Comparison of ENCODE assay signal across 18 cellular contexts in genomic region chr11:33608386-33608785, GRCh38.
A peak's percentile ranks its signal among the peaks of the same experiment; 100 is the strongest.
DNase-seq lines count a peak whose midpoint lies in the region; ATAC-seq and TF ChIP-seq lines count a peak whose summit lies in the region.
"Had no signal": no experiment of that assay in that cellular context is flagged by ENCODE, and none has a peak within 500 bp of the region (broad histone marks: within the 10 kb centered on the region; RNA-seq: fewer than 3 reads in every experiment).

No MANE protein-coding gene starts in this region.

- no peaks in the 10 kb centered on the region for H3K27me3 ChIP-seq in GM23338 (ENCODE audit: insufficient read depth)

- no peaks in the 10 kb centered on the region for H4K20me1 ChIP-seq in GM23338 (replicated peaks; ENCODE audit: insufficient read depth)

- no peaks in the 10 kb centered on the region for H3K9me3 Mint-ChIP-seq in GM23338
- H3K9me3 Mint-ChIP-seq: CD4-positive, alpha-beta T cell had no signal

- H3K27ac ChIP-seq in angular gyrus (ENCODE audit: low read depth, low read length) (peak overlapping the region; percentile 73), GM23338 (ENCODE audit: low read depth) (no peak overlapping the region)
- H3K27ac ChIP-seq: 22Rv1, A549, C4-2B, GM23248, HL-60 had no signal

- no peaks in the 10 kb centered on the region for H3F3A ChIP-seq in GM23338 (replicated peaks; ENCODE audit: low read depth)

- no peaks in the 10 kb centered on the region for H3K9me2 ChIP-seq in GM23338 (ENCODE audit: insufficient read depth)

- H3K36me3 ChIP-seq in GM23338 (ENCODE audit: insufficient read depth): no peaks in the 10 kb centered on the region

- TF ChIP-seq CTCF in GM23338 (conservative IDR thresholded peaks at IDR 0.05; ENCODE audit: low read depth in 2 of 2): no peak

- DNase-seq in NCI-H1417 (lab: John Stamatoyannopoulos, UW) (peak in 2 of 3 experiments; percentile 14 to 43), NCI-H1417 treated with DMSO at 0.1 percent for 48 hours (lab: John Stamatoyannopoulos, UW) (no peak), NCI-H2227 (lab: John Stamatoyannopoulos, UW; ENCODE audit: unreplicated experiment) (peak; percentile 77), superior temporal gyrus (ENCODE audit: extremely low spot score) (peak; percentile 22), GM23338 (ENCODE audit: low spot score) (no peak)
- DNase-seq: AML-193; Caco-2; CD4-positive, alpha-beta T cell; DMS79; GDM1; GM23248; HCEC 1CT had no signal

- peaks cover 3% of the 10 kb centered on the region for H3K27me3 Mint-ChIP-seq in GM23338 (ENCODE audit: insufficient read depth, low read depth, poor library complexity)

- ATAC-seq in HG02610 (IDR thresholded peaks at IDR 0.05; ENCODE audit: unreplicated experiment): no peak
- no peak for ATAC-seq in GM23338
- ATAC-seq: A549 had no signal

- H3K4me2 ChIP-seq in GM23338: no peak overlapping the region
- H3K4me2 ChIP-seq: A549 had no signal

- no peak overlapping the region for H2AFZ ChIP-seq in GM23338
- H2AFZ ChIP-seq: GM23248 had no signal

- no peak overlapping the region for H3K27ac Mint-ChIP-seq in GM23338
- H3K27ac Mint-ChIP-seq: CD4-positive, alpha-beta T cell had no signal

- no peak overlapping the region for H3K4me3 Mint-ChIP-seq in GM23338
- H3K4me3 Mint-ChIP-seq: CD4-positive, alpha-beta T cell had no signal

- no peaks in the 10 kb centered on the region for H3K36me3 Mint-ChIP-seq in GM23338 (ENCODE audit: low read depth)

- no peaks in the 10 kb centered on the region for H3K4me1 ChIP-seq in GM23338 (ENCODE audit: insufficient read depth)
- H3K4me1 ChIP-seq: A549, Caco-2 had no signal

- H3K79me2 ChIP-seq in GM23338 (replicated peaks; ENCODE audit: insufficient read depth): no peaks in the 10 kb centered on the region

- H3K4me1 Mint-ChIP-seq in GM23338: no peaks in the 10 kb centered on the region

- no peak overlapping the region for H3K4me3 ChIP-seq in GM23338
- H3K4me3 ChIP-seq: A549, GM23248 had no signal

TF ChIP-seq in GM23338, 12 proteins besides CTCF, POLR2A, EP300 and RAD21:
- no peak for TF ChIP-seq EZH2 (IDR thresholded peaks at IDR 0.05; ENCODE audit: low read depth, unreplicated experiment)
- TF ChIP-seq STAT1 (IDR thresholded peaks at IDR 0.05; ENCODE audit: unreplicated experiment): no peak
- no peak for TF ChIP-seq EZH2phosphoT487 (IDR thresholded peaks at IDR 0.05; ENCODE audit: unreplicated experiment)
- TF ChIP-seq POLR2AphosphoS5 (IDR thresholded peaks at IDR 0.05; ENCODE audit: low read depth): no peak
- TF ChIP-seq ETS1 (IDR thresholded peaks at IDR 0.05): no peak
- TF ChIP-seq REST (IDR thresholded peaks at IDR 0.05; ENCODE audit: unreplicated experiment): no peak
- no peak for TF ChIP-seq CREB1 (CRISPR knock-in tag; IDR thresholded peaks at IDR 0.05; ENCODE audit: low read depth)
- TF ChIP-seq ZNF114 (CRISPR knock-in tag; IDR thresholded peaks at IDR 0.05): no peak
- no peak for TF ChIP-seq NANOG (IDR thresholded peaks at IDR 0.05; ENCODE audit: borderline replicate concordance)
- TF ChIP-seq ZNF462 (CRISPR knock-in tag; IDR thresholded peaks at IDR 0.05): no peak
- TF ChIP-seq JUNB (IDR thresholded peaks at IDR 0.05; ENCODE audit: unreplicated experiment): no peak

Comparison
In these comparisons a context has a peak if more than half of its experiments do, and no peak if none do; other contexts are left out.
1. DNase-seq: peak in NCI-H1417 (2 of 3), NCI-H2227 (single experiment) and superior temporal gyrus (single experiment); none in NCI-H1417 treated with DMSO at 0.1 percent for 48 hours (single experiment) and GM23338 (single experiment).